Comparison of ENCODE assay signal across 19 cellular contexts in genomic region chr11:5203366-5203765, GRCh38. TPM values are rescaled to one million over a fixed set of nuclear protein-coding genes. Genes with fewer than 3 reads are reported as not detected.
DNase-seq lines count a peak whose midpoint lies in the region; ATAC-seq, FAIRE-seq and TF ChIP-seq lines count a peak whose summit lies in the region.
"Had no signal": no experiment of that assay in that cellular context is flagged by ENCODE, and none has a peak within 500 bp of the region (broad histone marks: within the 10 kb centered on the region; RNA-seq: fewer than 3 reads in every experiment).

No MANE protein-coding gene starts in this region.

- dilution Hi-C loops in IMR-90 (cut with HindIII; ENCODE audit: low sequenced_read_pairs, unreplicated experiment), result no loop called here

- H3K9me2 ChIP-seq in GM23248 (ENCODE audit: insufficient read depth), result no peaks in the 10 kb centered on the region; the same call in 1 of the 2 replicates

- TF ChIP-seq CTCF in IMR-90 (conservative IDR thresholded peaks at IDR 0.05; ENCODE audit: low read depth, low read length) (no peak), fibroblast of mammary gland (conservative IDR thresholded peaks at IDR 0.05; ENCODE audit: control insufficient read depth, insufficient read depth, low read depth, low read length) (no peak)

- POLR2A ChIA-PET in IMR-90 (lab: Charles Lee; ENCODE audit: unreplicated experiment), result no interaction called here

- H2BK120ac ChIP-seq in IMR-90 (ENCODE audit: low read depth, low read length), result peak overlapping the region; percentile 66

- CTCF ChIA-PET in IMR-90 (lab: Yijun Ruan, JAX), result interaction anchor here (0.6 to 1.4 kb wide), 3 partner anchors 88 to 496 kb away, joined by 3 to 5 read pairs (median 3); no protein-coding TSS in a partner anchor

- H3K27me3 ChIP-seq in GM23248 (replicated peaks; ENCODE audit: insufficient read depth), result no peaks in the 10 kb centered on the region
- no peaks in the 10 kb centered on the region for H3K27me3 ChIP-seq in IMR-90 (ENCODE audit: control insufficient read depth, insufficient read depth, low read length)
- H3K27me3 ChIP-seq in small intestine (ENCODE audit: control insufficient read depth in 2 of 2, insufficient read depth in 2 of 2, low read length in 2 of 2), result no peaks in the 10 kb centered on the region
- H3K27me3 ChIP-seq: BLaER1 had no signal

- BruUV-seq in IMR-90 (replicated peaks; lab: Mats Ljungman, UMichigan), result no TSS peak

- no peak for FAIRE-seq in small intestine (lab: Jason Lieb, UNC)
- FAIRE-seq: A549, G401.6, GM12891 had no signal

- intact Hi-C loops in IMR-90 (cut with micrococcal nuclease), result loop anchor here (5.0 kb wide), 1 partner anchor 576 kb away; no protein-coding TSS in a partner anchor

- in situ Hi-C loops in GM23248 (cut with MboI) (no loop called here), IMR-90 (cut with MboI; ENCODE audit: low sequenced_read_pairs) (loop anchor here (5.0 to 10.0 kb wide), 2 partner anchors 79 to 169 kb away; no protein-coding TSS in a partner anchor)

- H3K79me2 ChIP-seq in GM23248 (ENCODE audit: insufficient read depth), result no peaks in the 10 kb centered on the region

- H3K23ac ChIP-seq in IMR-90 (ENCODE audit: low read depth, low read length), result no peak overlapping the region

- H3K4me3 ChIP-seq in GM23248, result no peak overlapping the region
- H3K4me3 ChIP-seq in IMR-90 (ENCODE audit: insufficient read depth, low read depth, low read length), result no peak overlapping the region
- H3K4me3 ChIP-seq in fibroblast of mammary gland (ENCODE audit: control insufficient read depth, low read depth, low read length), result no peak overlapping the region
- no peak overlapping the region for H3K4me3 ChIP-seq in small intestine (ENCODE audit: low read depth in 1 of 2, low read length in 2 of 2)
- H3K4me3 ChIP-seq: A549, BLaER1 had no signal

- DNase-seq in GM23248, result peak; percentile 20
- DNase-seq in IMR-90, result peak; percentile 71
- DNase-seq in fibroblast of mammary gland (ENCODE audit: low read depth), result peak; percentile 28
- peak; percentile 17 for DNase-seq in small intestine
- no peak for DNase-seq in Ammon's horn (ENCODE audit: low spot score)
- no peak for DNase-seq in HPDE6-E6E7 (ENCODE audit: extremely low spot score)
- DNase-seq: Caco-2; CD8-positive, alpha-beta memory T cell; GOT3 had no signal

- peak; percentile 60 for ATAC-seq in IMR-90 (ENCODE audit: low read depth)
- ATAC-seq in esophagus mucosa, result no peak
- ATAC-seq: A549, HCT116 had no signal

- H3K56ac ChIP-seq in IMR-90 (ENCODE audit: extremely low read depth, insufficient read depth, low read length), result no peak overlapping the region

- H4K8ac ChIP-seq in IMR-90 (ENCODE audit: low read depth in 2 of 2, low read length in 2 of 2), result peak overlapping the region in 1 of 2 experiments; percentile 80; a peak in 2 of 4 replicates

- peak overlapping the region; percentile 99 for H2BK5ac ChIP-seq in IMR-90 (ENCODE audit: low read depth, low read length, poor library complexity, severe bottlenecking)

- H2BK20ac ChIP-seq in IMR-90 (ENCODE audit: low read depth, low read length), result 0 out of 2 replicates have a peak overlapping the region, but pooled peaks have one; percentile 51

- H3K79me1 ChIP-seq in IMR-90 (ENCODE audit: low read depth in 1 of 2, low read length in 2 of 2), result 0 out of 4 replicates have a peak, but pooled peaks cover 0 to 3% of the 10 kb centered on the region in 2 experiments

- no peak overlapping the region for H3K14ac ChIP-seq in IMR-90 (replicated peaks; ENCODE audit: low read depth, low read length)

- H3F3A ChIP-seq in GM23248 (ENCODE audit: insufficient read depth), result no peaks in the 10 kb centered on the region

- peak overlapping the region; percentile 27; the same call in 1 of the 2 replicates for H3K4ac ChIP-seq in IMR-90 (ENCODE audit: low read depth, low read length)

- no peak overlapping the region for H2BK15ac ChIP-seq in IMR-90 (ENCODE audit: low read depth, low read length)

- peak overlapping the region; percentile 57; the same call in 1 of the 2 replicates for H3K18ac ChIP-seq in IMR-90 (ENCODE audit: low read depth, low read length)

- TF ChIP-seq RAD21 in IMR-90 (IDR thresholded peaks at IDR 0.05; ENCODE audit: low read length), result no peak

- no peak for TF ChIP-seq POLR2A in IMR-90 (IDR thresholded peaks at IDR 0.05; ENCODE audit: low read depth, low read length)

- no peak overlapping the region for H2AK5ac ChIP-seq in IMR-90 (ENCODE audit: low read depth, low read length)

- H3K9me3 ChIP-seq in GM23248 (ENCODE audit: low read depth) (no peaks in the 10 kb centered on the region), IMR-90 (ENCODE audit: control insufficient read depth, insufficient read depth, low read length) (no peaks in the 10 kb centered on the region), small intestine (ENCODE audit: control insufficient read depth, low read depth) (no peaks in the 10 kb centered on the region)
- H3K9me3 ChIP-seq: A549, BLaER1, Caco-2 had no signal

- no peak overlapping the region for H3K4me2 ChIP-seq in GM23248 (ENCODE audit: unreplicated experiment)
- no peak overlapping the region for H3K4me2 ChIP-seq in IMR-90 (ENCODE audit: low read depth, low read length)
- H3K4me2 ChIP-seq: A549, BLaER1, KMS-11 had no signal

- H3K4me1 ChIP-seq in GM23248 (ENCODE audit: insufficient read depth) (peaks cover 14% of the 10 kb centered on the region), IMR-90 (ENCODE audit: control insufficient read depth, insufficient read depth, low read length) (peaks cover 4% of the 10 kb centered on the region; the same call in 1 of the 2 replicates), small intestine (ENCODE audit: control insufficient read depth in 2 of 2, insufficient read depth in 1 of 2, low read depth in 1 of 2, low read length in 1 of 2) (no peaks in the 10 kb centered on the region)
- H3K4me1 ChIP-seq: A549, BLaER1, Caco-2 had no signal

- WGBS in GM23248 (ENCODE audit: low coverage in 1 of 2, low lambda C conversion rate in 2 of 2, missing lambda C conversion rate in 2 of 2), 2 experiments, result 12 to 21% methylated on average over 2 of the region's 2 CpGs
- WGBS in IMR-90 (ENCODE audit: extremely low coverage in 2 of 2, insufficient read length in 1 of 2), 2 experiments, result no CpG with 5 or more reads among the region's 2 CpGs
- 76 to 84% (median 76%) methylated on average over 2 of the region's 2 CpGs for WGBS in small intestine, 3 donors

- H4K20me1 ChIP-seq in GM23248 (ENCODE audit: insufficient read depth), result no peaks in the 10 kb centered on the region
- no peaks in the 10 kb centered on the region for H4K20me1 ChIP-seq in IMR-90 (ENCODE audit: insufficient read depth, low read length)
- H4K20me1 ChIP-seq: BLaER1 had no signal

- peak overlapping the region; percentile 35; the same call in 1 of the 2 replicates for H4K5ac ChIP-seq in IMR-90 (ENCODE audit: low read depth, low read length)

- no peaks in the 10 kb centered on the region for H3K9me1 ChIP-seq in IMR-90 (ENCODE audit: insufficient read depth, low read length)

- H3K36me3 ChIP-seq in GM23248 (ENCODE audit: low read depth), result no peaks in the 10 kb centered on the region
- 0 out of 2 replicates have a peak, but pooled peaks cover 1% of the 10 kb centered on the region for H3K36me3 ChIP-seq in IMR-90 (ENCODE audit: control insufficient read depth, insufficient read depth, low read length)
- no peaks in the 10 kb centered on the region for H3K36me3 ChIP-seq in small intestine (ENCODE audit: control insufficient read depth in 2 of 2, insufficient read depth in 2 of 2, low read length in 2 of 2)
- H3K36me3 ChIP-seq: BLaER1 had no signal

- no peak overlapping the region for H2AK9ac ChIP-seq in IMR-90 (replicated peaks; ENCODE audit: low read depth, low read length, poor library complexity)

- H3K27ac ChIP-seq in GM23248 (no peak overlapping the region), IMR-90 (ENCODE audit: insufficient read depth, low read length) (peak overlapping the region; percentile 22; the same call in 1 of the 2 replicates), small intestine (ENCODE audit: low read depth in 1 of 2, low read length in 1 of 2) (no peak overlapping the region)
- H3K27ac ChIP-seq: A549, BLaER1, KMS-11 had no signal

- peak overlapping the region; percentile 73; the same call in 1 of the 2 replicates for H4K91ac ChIP-seq in IMR-90 (ENCODE audit: insufficient read depth, low read depth, low read length)

- H3K9ac ChIP-seq in GM23248 (no peak overlapping the region), IMR-90 (ENCODE audit: low read depth, low read length) (no peak overlapping the region)
- H3K9ac ChIP-seq: BLaER1, KMS-11 had no signal

- H2AFZ ChIP-seq in GM23248, result no peak overlapping the region
- H2AFZ ChIP-seq in IMR-90 (replicated peaks; ENCODE audit: low read length, poor library complexity), result no peak overlapping the region

RNA-seq across cellular contexts. Expression of gene OR51V1, which starts 2.9 kb away (rescaled TPM):
- not detected in 2 replicates for total RNA-seq in GM23248 (2014; rRNA removed; shearing (Covaris generic))
- polyA plus RNA-seq in GM23248 (2016; fragmentation: Nextera tagmentation; extraction: Ambion mirVana), result not detected in 2 replicates
- not detected in 2 replicates for total RNA-seq in IMR-90 (2012; rRNA removed)
- polyA plus RNA-seq in IMR-90 (2012; rRNA removed), result not detected in 2 replicates
- polyA plus RNA-seq in IMR-90 (2012; cell fraction: cytosol; rRNA removed), result not detected in 2 replicates
- polyA plus RNA-seq in IMR-90 (2012; cell fraction: nucleus; rRNA removed; ENCODE audit: low replicate concordance), result not detected in 2 replicates
- not detected for polyA plus RNA-seq in small intestine
- total RNA-seq in esophagus mucosa, result not detected
- total RNA-seq: Caco-2; CD8-positive, alpha-beta memory T cell; Daoy; HT1080 had no signal
- polyA plus RNA-seq: A549; AG04450; CD8-positive, alpha-beta memory T cell had no signal

RNA-seq across cellular contexts. Expression of gene HBB, which starts 23.5 kb away (rescaled TPM):
- not detected in 2 replicates for total RNA-seq in GM23248 (2014; rRNA removed; shearing (Covaris generic))
- polyA plus RNA-seq in GM23248 (2016; fragmentation: Nextera tagmentation; extraction: Ambion mirVana), result not detected in 2 replicates
- not detected in 2 replicates for total RNA-seq in IMR-90 (2012; rRNA removed)
- polyA plus RNA-seq in IMR-90 (2012; rRNA removed), result 0.24 TPM in 1 of 2 replicates, not detected in the other
- polyA plus RNA-seq in IMR-90 (2012; cell fraction: cytosol; rRNA removed), result 0.19 and 0.36 TPM in 2 replicates
- polyA plus RNA-seq in IMR-90 (2012; cell fraction: nucleus; rRNA removed; ENCODE audit: low replicate concordance), result not detected in 2 replicates
- polyA plus RNA-seq in small intestine, result 10 to 100 TPM in 1 of 3 donors, 1 to 10 TPM in 2; 7.4 to 18.8 (median 7.6) TPM
- 20.2 TPM for total RNA-seq in esophagus mucosa
- total RNA-seq: Caco-2; CD8-positive, alpha-beta memory T cell; Daoy; HT1080 had no signal
- polyA plus RNA-seq: A549; CD8-positive, alpha-beta memory T cell had no signal

RNA-seq across cellular contexts. Expression of gene HBD, which starts 30.9 kb away (rescaled TPM):
- total RNA-seq in GM23248 (2014; rRNA removed; shearing (Covaris generic)), result not detected in 2 replicates
- polyA plus RNA-seq in GM23248 (2016; fragmentation: Nextera tagmentation; extraction: Ambion mirVana), result not detected in 2 replicates
- 3.1 and 6.3 TPM in 2 replicates for total RNA-seq in IMR-90 (2012; rRNA removed)
- polyA plus RNA-seq in IMR-90 (2012; rRNA removed), result 10.7 and 12.0 TPM in 2 replicates
- polyA plus RNA-seq in IMR-90 (2012; cell fraction: cytosol; rRNA removed), result 15.1 and 17.7 TPM in 2 replicates
- polyA plus RNA-seq in IMR-90 (2012; cell fraction: nucleus; rRNA removed; ENCODE audit: low replicate concordance), result 4.3 and 10.5 TPM in 2 replicates
- polyA plus RNA-seq in small intestine, result not detected
- not detected for total RNA-seq in esophagus mucosa
- total RNA-seq: Caco-2; CD8-positive, alpha-beta memory T cell; Daoy; HT1080 had no signal
- polyA plus RNA-seq: A549; CD8-positive, alpha-beta memory T cell had no signal

RNA-seq across cellular contexts. Expression of gene HBG1, which starts 46.3 kb away (rescaled TPM):
- total RNA-seq in GM23248 (2014; rRNA removed; shearing (Covaris generic)), result not detected in 2 replicates
- polyA plus RNA-seq in GM23248 (2016; fragmentation: Nextera tagmentation; extraction: Ambion mirVana) (not detected in 2 replicates), IMR-90 (2012; rRNA removed) (not detected in 2 replicates), small intestine (not detected)
- total RNA-seq in IMR-90 (2012; rRNA removed) (not detected in 2 replicates), esophagus mucosa (not detected)
- not detected in 2 replicates for polyA plus RNA-seq in IMR-90 (2012; cell fraction: cytosol; rRNA removed)
- polyA plus RNA-seq in IMR-90 (2012; cell fraction: nucleus; rRNA removed; ENCODE audit: low replicate concordance), result not detected in 2 replicates
- total RNA-seq: Caco-2; CD8-positive, alpha-beta memory T cell; Daoy had no signal
- polyA plus RNA-seq: A549; CD8-positive, alpha-beta memory T cell had no signal

RNA-seq across cellular contexts. Expression of gene OR52A1, which starts 48.8 kb away (rescaled TPM):
- not detected in 2 replicates for total RNA-seq in GM23248 (2014; rRNA removed; shearing (Covaris generic))
- polyA plus RNA-seq in GM23248 (2016; fragmentation: Nextera tagmentation; extraction: Ambion mirVana) (not detected in 2 replicates), IMR-90 (2012; rRNA removed) (not detected in 2 replicates), small intestine (not detected)
- total RNA-seq in IMR-90 (2012; rRNA removed) (not detected in 2 replicates), esophagus mucosa (not detected)
- not detected in 2 replicates for polyA plus RNA-seq in IMR-90 (2012; cell fraction: cytosol; rRNA removed)
- not detected in 2 replicates for polyA plus RNA-seq in IMR-90 (2012; cell fraction: nucleus; rRNA removed; ENCODE audit: low replicate concordance)
- total RNA-seq: Caco-2; CD8-positive, alpha-beta memory T cell; Daoy; HT1080 had no signal
- polyA plus RNA-seq: A549; AG04450; CD8-positive, alpha-beta memory T cell had no signal

Comparison
In these comparisons a context has a peak if more than half of its experiments do, and no peak if none do; other contexts are left out.
1. DNase-seq: peak in GM23248 (single experiment), IMR-90 (single experiment), fibroblast of mammary gland (single experiment) and small intestine (single experiment); none in Ammon's horn (single experiment) and HPDE6-E6E7 (single experiment).